ENCODE assay signal across 1 cellular context in the genomic region with DNA sequence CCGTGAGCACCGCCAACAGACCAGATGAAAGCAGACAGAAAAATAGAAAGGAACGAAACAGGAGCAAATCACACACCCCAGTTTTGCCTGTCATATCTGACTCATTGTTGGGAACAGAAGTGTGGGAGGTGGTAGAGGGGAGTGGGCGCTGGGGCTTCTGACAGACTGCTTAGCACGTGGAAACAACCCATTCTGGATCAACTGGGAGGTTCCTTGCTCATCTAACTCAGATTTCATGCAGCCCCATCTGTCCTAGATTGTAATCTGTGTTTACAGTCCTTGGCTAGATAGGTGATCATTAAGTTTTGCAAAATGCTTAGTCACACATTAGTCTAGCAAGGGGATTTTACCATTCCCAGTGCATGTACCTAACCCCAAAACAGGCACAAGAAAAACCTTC.
TF ChIP-seq lines count a peak whose summit lies in the region.

No MANE protein-coding gene starts in this region.

TF ChIP-seq in SK-N-SH treated with all-trans-retinoic acid at 6 μM for 48 hours, 23 proteins besides CTCF, POLR2A, EP300 and RAD21 (continued from another document):
- TF ChIP-seq, protein P1, sequence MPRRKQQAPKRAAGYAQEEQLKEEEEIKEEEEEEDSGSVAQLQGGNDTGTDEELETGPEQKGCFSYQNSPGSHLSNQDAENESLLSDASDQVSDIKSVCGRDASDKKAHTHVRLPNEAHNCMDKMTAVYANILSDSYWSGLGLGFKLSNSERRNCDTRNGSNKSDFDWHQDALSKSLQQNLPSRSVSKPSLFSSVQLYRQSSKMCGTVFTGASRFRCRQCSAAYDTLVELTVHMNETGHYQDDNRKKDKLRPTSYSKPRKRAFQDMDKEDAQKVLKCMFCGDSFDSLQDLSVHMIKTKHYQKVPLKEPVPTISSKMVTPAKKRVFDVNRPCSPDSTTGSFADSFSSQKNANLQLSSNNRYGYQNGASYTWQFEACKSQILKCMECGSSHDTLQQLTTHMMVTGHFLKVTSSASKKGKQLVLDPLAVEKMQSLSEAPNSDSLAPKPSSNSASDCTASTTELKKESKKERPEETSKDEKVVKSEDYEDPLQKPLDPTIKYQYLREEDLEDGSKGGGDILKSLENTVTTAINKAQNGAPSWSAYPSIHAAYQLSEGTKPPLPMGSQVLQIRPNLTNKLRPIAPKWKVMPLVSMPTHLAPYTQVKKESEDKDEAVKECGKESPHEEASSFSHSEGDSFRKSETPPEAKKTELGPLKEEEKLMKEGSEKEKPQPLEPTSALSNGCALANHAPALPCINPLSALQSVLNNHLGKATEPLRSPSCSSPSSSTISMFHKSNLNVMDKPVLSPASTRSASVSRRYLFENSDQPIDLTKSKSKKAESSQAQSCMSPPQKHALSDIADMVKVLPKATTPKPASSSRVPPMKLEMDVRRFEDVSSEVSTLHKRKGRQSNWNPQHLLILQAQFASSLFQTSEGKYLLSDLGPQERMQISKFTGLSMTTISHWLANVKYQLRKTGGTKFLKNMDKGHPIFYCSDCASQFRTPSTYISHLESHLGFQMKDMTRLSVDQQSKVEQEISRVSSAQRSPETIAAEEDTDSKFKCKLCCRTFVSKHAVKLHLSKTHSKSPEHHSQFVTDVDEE (CRISPR knock-in tag; IDR thresholded peaks at IDR 0.05) = no peak
- no peak for TF ChIP-seq TOX (CRISPR knock-in tag; IDR thresholded peaks at IDR 0.05; ENCODE audit: borderline replicate concordance)
- no peak for TF ChIP-seq ZNF8 (CRISPR knock-in tag; IDR thresholded peaks at IDR 0.05)
- no peak for TF ChIP-seq ESRRG (CRISPR knock-in tag; IDR thresholded peaks at IDR 0.05)
- no peak for TF ChIP-seq CSDC2 (CRISPR knock-in tag; IDR thresholded peaks at IDR 0.05)
- no peak for TF ChIP-seq CREB5 (CRISPR knock-in tag; IDR thresholded peaks at IDR 0.05; ENCODE audit: low read depth)
- TF ChIP-seq TCF4 (CRISPR knock-in tag; IDR thresholded peaks at IDR 0.05; ENCODE audit: borderline replicate concordance) = no peak
- no peak for TF ChIP-seq ISL1 (CRISPR knock-in tag; IDR thresholded peaks at IDR 0.05)
